13 cellular contexts compared by ENCODE assay signal in the genomic region with DNA sequence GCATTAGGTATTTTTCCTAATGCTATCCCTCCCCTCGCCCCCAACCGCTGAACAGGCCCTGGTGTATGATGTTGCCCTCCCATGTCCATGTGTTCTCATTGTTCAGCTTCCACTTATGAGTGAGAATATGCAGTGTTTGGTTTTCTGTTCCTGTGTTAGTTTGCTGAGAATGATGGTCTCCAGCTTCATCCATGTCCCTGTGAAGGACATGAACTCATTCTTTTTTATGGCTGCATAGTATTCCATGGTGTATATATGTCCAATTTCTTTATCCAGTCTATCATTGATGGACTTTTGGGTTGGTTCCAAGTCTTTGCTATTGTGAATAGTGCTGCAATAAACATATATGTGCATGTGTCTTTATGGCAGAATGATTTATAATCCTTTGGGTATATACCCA. TPM values are rescaled to one million over a fixed set of nuclear protein-coding genes. Genes with fewer than 3 reads are reported as not detected.
"Had no signal": no experiment of that assay in that cellular context is flagged by ENCODE, and none has a peak within 500 bp of the region (broad histone marks: within the 10 kb centered on the region; RNA-seq: fewer than 3 reads in every experiment).

No MANE protein-coding gene starts in this region.

RNA-seq across cellular contexts. Expression of a gene that starts 43.0 kb away (rescaled TPM):
- total RNA-seq: activated B cell treated with CpG ODN at 0.5 μM for 24 hours; activated CD4-positive, alpha-beta memory T cell treated with anti-CD3 and anti-CD28 coated beads for 36 hours; activated CD4-positive, alpha-beta memory T cell treated with anti-CD3 and anti-CD28 coated beads, Interleukin-2, amount 10 ng/mL, durations not matched to agents 7 days and 5 days; activated CD4-positive, alpha-beta T cell treated with anti-CD3 and anti-CD28 coated beads for 36 hours; activated CD4-positive, alpha-beta T cell treated with anti-CD3 and anti-CD28 coated beads, Interleukin-2, amount 10 ng/mL, durations not matched to agents 24 days and 14 days; activated CD4-positive, alpha-beta T cell treated with anti-CD3 and anti-CD28 coated beads, Interleukin-2, amount 10 ng/mL, durations not matched to agents 7 days and 5 days; activated CD8-positive, alpha-beta memory T cell treated with anti-CD3 and anti-CD28 coated beads for 36 hours; activated CD8-positive, alpha-beta memory T cell treated with anti-CD3 and anti-CD28 coated beads, Interleukin-2, amount 10 ng/mL, durations not matched to agents 7 days and 5 days; activated CD8-positive, alpha-beta T cell treated with anti-CD3 and anti-CD28 coated beads for 36 hours; activated CD8-positive, alpha-beta T cell treated with anti-CD3 and anti-CD28 coated beads, Interleukin-2, amount 10 ng/mL, durations not matched to agents 7 days and 5 days; T-helper 1 cell treated with Interleukin-12 subunit alpha and Interleukin-12 subunit beta and Interleukin-4 antibody, amounts not matched to agents 30 ng/mL and 1 ng/mL, for 36 hours; T-helper 17 cell; T-helper 2 cell treated with Interferon-gamma antibody and Interleukin-4, amounts not matched to agents 100 ng/mL and 5 ng/mL, for 36 hours had no signal
